20 cellular contexts compared by ENCODE assay signal in the genomic region with DNA sequence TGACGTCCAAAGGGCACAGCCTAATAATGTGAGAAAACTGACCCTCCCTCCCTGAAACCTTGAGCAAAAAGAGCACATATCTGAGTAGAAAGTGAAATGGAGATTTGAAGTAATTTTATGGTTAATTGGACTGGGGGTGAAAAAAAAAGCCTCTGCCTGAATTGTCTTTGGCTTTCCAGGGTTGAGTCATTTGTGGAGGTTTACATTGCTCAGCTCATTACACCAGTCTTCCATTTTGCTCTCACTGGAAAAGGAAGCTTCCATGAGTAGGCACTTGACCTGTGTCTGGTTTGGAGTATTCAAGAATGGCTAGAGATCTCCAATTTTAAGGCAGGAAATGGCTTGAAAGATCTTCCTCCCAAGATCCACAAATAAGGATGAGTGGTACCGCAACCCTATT.
A peak's percentile ranks its signal among the peaks of the same experiment; 100 is the strongest.
DNase-seq lines count a peak whose midpoint lies in the region; ATAC-seq, FAIRE-seq and TF ChIP-seq lines count a peak whose summit lies in the region.
"Had no signal": no experiment of that assay in that cellular context is flagged by ENCODE, and none has a peak within 500 bp of the region (broad histone marks: within the 10 kb centered on the region; RNA-seq: fewer than 3 reads in every experiment).

No MANE protein-coding gene starts in this region.

- H3K27ac ChIP-seq in GM12878 (ENCODE audit: control insufficient read depth, insufficient read depth) (no peak overlapping the region), aorta (ENCODE audit: low read depth in 1 of 2, low read length in 2 of 2) (no peak overlapping the region)
- H3K27ac ChIP-seq: SJCRH30 had no signal

- no peak for TF ChIP-seq CTCF in GM12878 (IDR thresholded peaks at IDR 0.05 in 2 of 3, conservative IDR thresholded peaks at IDR 0.05 in 1 of 3; ENCODE audit: control insufficient read depth in 2 of 3, extremely low read depth in 1 of 3, insufficient read depth in 1 of 3, low read depth in 3 of 3, low read length in 3 of 3)

- no peak for TF ChIP-seq EP300 in GM12878 (IDR thresholded peaks at IDR 0.05; ENCODE audit: borderline replicate concordance in 1 of 2, control insufficient read depth in 1 of 2, low read depth in 2 of 2, low read length in 2 of 2)

- no TSS peak for BruUV-seq in GM12878 (replicated peaks; lab: Mats Ljungman, UMichigan)

- no peaks in the 10 kb centered on the region for H3K79me2 ChIP-seq in GM12878 (ENCODE audit: control insufficient read depth, insufficient read depth, low read length)

- H3K4me1 ChIP-seq in GM12878 (ENCODE audit: control insufficient read depth, insufficient read depth, low read length), result peaks cover 35% of the 10 kb centered on the region
- no peaks in the 10 kb centered on the region for H3K4me1 ChIP-seq in aorta (ENCODE audit: control insufficient read depth in 1 of 2, insufficient read depth in 2 of 2, low read length in 2 of 2)

- in situ Hi-C loops in GM12878 (cut with MboI), result no loop called here

- H3K36me3 ChIP-seq in GM12878 (ENCODE audit: control insufficient read depth in 2 of 2, insufficient read depth in 2 of 2, low read length in 1 of 2), result no peaks in the 10 kb centered on the region
- H3K36me3 ChIP-seq in aorta (ENCODE audit: control insufficient read depth in 1 of 2, insufficient read depth in 2 of 2, low read length in 1 of 2), result no peaks in the 10 kb centered on the region
- H3K36me3 ChIP-seq: SJCRH30 had no signal

- DNase-seq in GM12892 (ENCODE audit: insufficient read length), result no peak
- DNase-seq in GM12878 (ENCODE audit: low read depth, low spot score), result no peak
- no peak for DNase-seq in aorta
- no peak for DNase-seq in NCI-H82 treated with DMSO at 0.1 percent for 48 hours (lab: John Stamatoyannopoulos, UW; ENCODE audit: unreplicated experiment)
- DNase-seq in RCC 7860 (ENCODE audit: low spot score), result no peak
- DNase-seq in LoVo (ENCODE audit: low spot score), result no peak
- DNase-seq: COR-L47; DMS153; EL; GOT3; NCI-H1105; NCI-H1694; NCI-H2107; NCI-H226; NCI-H526; NK-92 treated with Interleukin-12 subunit alpha and Interleukin-12 subunit beta, amount 100 ng/mL, for 24 hours; T-helper 2 cell had no signal

- RAD21 ChIA-PET in GM12878 (lab: Charles Lee; ENCODE audit: unreplicated experiment), result interaction anchor here (1.1 kb wide), 1 partner anchor 58 kb away, joined by 4 read pairs; no protein-coding TSS in a partner anchor

- CTCF ChIA-PET in GM12878 (lab: Yijun Ruan, JAX), result interaction anchor here (0.7 kb wide), 1 partner anchor 188 kb away, joined by 3 read pairs; no protein-coding TSS in a partner anchor

- FAIRE-seq in GM12892 (lab: Jason Lieb, UNC), result peak; percentile 56
- FAIRE-seq in GM12878 (lab: Jason Lieb, UNC), result no peak
- FAIRE-seq in RCC 7860 (lab: Jason Lieb, UNC), result no peak

- H3K27me3 ChIP-seq in GM12878 (replicated peaks in 1 of 2; ENCODE audit: control insufficient read depth in 2 of 2, insufficient read depth in 2 of 2, low read length in 1 of 2), result no peaks in the 10 kb centered on the region
- no peaks in the 10 kb centered on the region for H3K27me3 ChIP-seq in aorta (ENCODE audit: control insufficient read depth in 1 of 2, insufficient read depth in 2 of 2, low read length in 1 of 2)
- H3K27me3 ChIP-seq: SJCRH30 had no signal

- H4K20me1 ChIP-seq in GM12878 (ENCODE audit: control insufficient read depth, insufficient read depth), result no peaks in the 10 kb centered on the region

- H3K4me3 ChIP-seq in GM12878 (no peak overlapping the region; the same call in 1 of the 2 replicates), aorta (ENCODE audit: low read length in 2 of 2) (no peak overlapping the region)
- H3K4me3 ChIP-seq: SJCRH30 had no signal

- no peak for TF ChIP-seq POLR2A in GM12892 (IDR thresholded peaks at IDR 0.05; ENCODE audit: low read depth, low read length)
- no peak for TF ChIP-seq POLR2A in GM12878 (IDR thresholded peaks at IDR 0.05; ENCODE audit: low read depth, low read length)

- H3K4me2 ChIP-seq in GM12878 (ENCODE audit: control insufficient read depth, insufficient read depth), result peak overlapping the region; percentile 67

- ATAC-seq in GM21360 (IDR thresholded peaks at IDR 0.05; ENCODE audit: unreplicated experiment), result peak; percentile 41
- peak; percentile 35 for ATAC-seq in HG02885 (IDR thresholded peaks at IDR 0.05; ENCODE audit: poor library complexity, unreplicated experiment)
- ATAC-seq in GM12878, result peak; percentile 41
- ATAC-seq in aorta (ENCODE audit: low FRiP score), result no peak

- intact Hi-C loops in GM12878 (cut with micrococcal nuclease; ENCODE audit: unreplicated experiment), result no loop called here
- intact Hi-C loops in aorta (cut with DNase I), result no loop called here

- no peak for TF ChIP-seq RAD21 in GM12878 (IDR thresholded peaks at IDR 0.05; ENCODE audit: insufficient read depth, low read depth, low read length)

- H2AFZ ChIP-seq in GM12878 (ENCODE audit: control insufficient read depth, low read depth, low read length), result no peak overlapping the region

- POLR2A ChIA-PET in GM12878 (lab: Charles Lee), result no interaction called here

- no peaks in the 10 kb centered on the region for H3K9me3 ChIP-seq in GM12878 (replicated peaks; ENCODE audit: control insufficient read depth, insufficient read depth, low read length)
- H3K9me3 ChIP-seq in aorta (ENCODE audit: control insufficient read depth, low read length), result no peaks in the 10 kb centered on the region
- H3K9me3 ChIP-seq: SJCRH30 had no signal

- no peak overlapping the region for H3K9ac ChIP-seq in GM12878 (ENCODE audit: control insufficient read depth, insufficient read depth, low read length)

- WGBS in GM12878 (ENCODE audit: insufficient coverage, insufficient replicate concordance, low lambda C conversion rate, missing lambda C conversion rate), result 55% methylated on average over 2 of the region's 2 CpGs
- WGBS in aorta, 2 donors, result 96 to 98% methylated on average over 2 of the region's 2 CpGs

- SMC1A ChIA-PET in GM12878 (lab: Charles Lee; ENCODE audit: uncharacterized antibody, unreplicated experiment), result interaction anchor here (0.8 to 1.1 kb wide), 2 partner anchors 11 to 30 kb away, joined by 3 read pairs; no protein-coding TSS in a partner anchor

TF ChIP-seq in GM12878, 131 proteins besides CTCF, POLR2A, EP300 and RAD21 (continues in another document):
- TF ChIP-seq, protein P1, sequence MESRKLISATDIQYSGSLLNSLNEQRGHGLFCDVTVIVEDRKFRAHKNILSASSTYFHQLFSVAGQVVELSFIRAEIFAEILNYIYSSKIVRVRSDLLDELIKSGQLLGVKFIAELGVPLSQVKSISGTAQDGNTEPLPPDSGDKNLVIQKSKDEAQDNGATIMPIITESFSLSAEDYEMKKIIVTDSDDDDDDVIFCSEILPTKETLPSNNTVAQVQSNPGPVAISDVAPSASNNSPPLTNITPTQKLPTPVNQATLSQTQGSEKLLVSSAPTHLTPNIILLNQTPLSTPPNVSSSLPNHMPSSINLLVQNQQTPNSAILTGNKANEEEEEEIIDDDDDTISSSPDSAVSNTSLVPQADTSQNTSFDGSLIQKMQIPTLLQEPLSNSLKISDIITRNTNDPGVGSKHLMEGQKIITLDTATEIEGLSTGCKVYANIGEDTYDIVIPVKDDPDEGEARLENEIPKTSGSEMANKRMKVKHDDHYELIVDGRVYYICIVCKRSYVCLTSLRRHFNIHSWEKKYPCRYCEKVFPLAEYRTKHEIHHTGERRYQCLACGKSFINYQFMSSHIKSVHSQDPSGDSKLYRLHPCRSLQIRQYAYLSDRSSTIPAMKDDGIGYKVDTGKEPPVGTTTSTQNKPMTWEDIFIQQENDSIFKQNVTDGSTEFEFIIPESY (IDR thresholded peaks at IDR 0.05), result no peak
- no peak for TF ChIP-seq NBN (IDR thresholded peaks at IDR 0.05)
- TF ChIP-seq MXI1 (IDR thresholded peaks at IDR 0.05; ENCODE audit: low read depth, low read length), result no peak
- TF ChIP-seq, protein P2, sequence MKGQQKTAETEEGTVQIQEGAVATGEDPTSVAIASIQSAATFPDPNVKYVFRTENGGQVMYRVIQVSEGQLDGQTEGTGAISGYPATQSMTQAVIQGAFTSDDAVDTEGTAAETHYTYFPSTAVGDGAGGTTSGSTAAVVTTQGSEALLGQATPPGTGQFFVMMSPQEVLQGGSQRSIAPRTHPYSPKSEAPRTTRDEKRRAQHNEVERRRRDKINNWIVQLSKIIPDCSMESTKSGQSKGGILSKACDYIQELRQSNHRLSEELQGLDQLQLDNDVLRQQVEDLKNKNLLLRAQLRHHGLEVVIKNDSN (IDR thresholded peaks at IDR 0.05; ENCODE audit: borderline replicate concordance, extremely low read length, insufficient read depth, low read depth, low read length), result no peak
- TF ChIP-seq ESRRA (IDR thresholded peaks at IDR 0.05; ENCODE audit: low read length), result no peak
- TF ChIP-seq CBX3 (IDR thresholded peaks at IDR 0.05; ENCODE audit: borderline replicate concordance, low read depth), result no peak
- no peak for TF ChIP-seq NR2C1 (IDR thresholded peaks at IDR 0.05)
- TF ChIP-seq HCFC1 (IDR thresholded peaks at IDR 0.05; ENCODE audit: low read length), result no peak
- TF ChIP-seq POLR2AphosphoS5 (IDR thresholded peaks at IDR 0.05; ENCODE audit: low read length), result no peak
- no peak for TF ChIP-seq MEF2B (IDR thresholded peaks at IDR 0.05; ENCODE audit: partially characterized antibody, poor library complexity, severe bottlenecking)
- TF ChIP-seq TCF7 (IDR thresholded peaks at IDR 0.05; ENCODE audit: borderline replicate concordance), result no peak
- no peak for TF ChIP-seq SREBF1 (IDR thresholded peaks at IDR 0.05; ENCODE audit: low read length)
- no peak for TF ChIP-seq ZNF274 (IDR thresholded peaks at IDR 0.05; ENCODE audit: insufficient read depth, insufficient read length)
- no peak for TF ChIP-seq CHD1 (IDR thresholded peaks at IDR 0.05; ENCODE audit: low read depth, low read length)
